Comparison of ENCODE assay signal across 8 cellular contexts in genomic region chr5:123937230-123937629, GRCh38.
DNase-seq lines count a peak whose midpoint lies in the region; FAIRE-seq and TF ChIP-seq lines count a peak whose summit lies in the region.
"Had no signal": no experiment of that assay in that cellular context is flagged by ENCODE, and none has a peak within 500 bp of the region (broad histone marks: within the 10 kb centered on the region; RNA-seq: fewer than 3 reads in every experiment).

No MANE protein-coding gene starts in this region.

- DNase-seq in NAMALWA (ENCODE audit: low spot score), result peak; percentile 73
- peak; percentile 18 for DNase-seq in astrocyte (ENCODE audit: low read depth)
- DNase-seq in kidney epithelial cell (ENCODE audit: low read depth), result no peak
- no peak for DNase-seq in CD8-positive, alpha-beta memory T cell
- DNase-seq in ovary, result no peak
- no peak for DNase-seq in NCI-H2227 treated with DMSO at 0.1 percent for 48 hours (lab: John Stamatoyannopoulos, UW)

- 68 to 74% (median 69%) methylated on average over 6 of the region's 6 CpGs for WGBS in ovary, 3 donors

- H3K27ac ChIP-seq in astrocyte (ENCODE audit: low read depth, low read length) (no peak overlapping the region), ovary (no peak overlapping the region)
- H3K27ac ChIP-seq in CD8-positive, alpha-beta memory T cell (ENCODE audit: low read depth, low read length), result no peak overlapping the region

- POLR2A ChIA-PET in CD8-positive, alpha-beta memory T cell (lab: Charles Lee), result no interaction called here

- H3K36me3 ChIP-seq in astrocyte (ENCODE audit: insufficient read depth, low read length) (no peaks in the 10 kb centered on the region), kidney epithelial cell (ENCODE audit: control insufficient read depth, insufficient read depth, low read length) (no peaks in the 10 kb centered on the region), ovary (no peaks in the 10 kb centered on the region)
- no peaks in the 10 kb centered on the region for H3K36me3 ChIP-seq in CD8-positive, alpha-beta memory T cell (ENCODE audit: insufficient read depth, low read length)

- H3K9me3 Mint-ChIP-seq in astrocyte (ENCODE audit: unreplicated experiment), result peaks cover 14% of the 10 kb centered on the region
- peaks cover 5 to 22% (median 16%) of the 10 kb centered on the region in 5 donors for H3K9me3 Mint-ChIP-seq in CD8-positive, alpha-beta memory T cell

- no peak for TF ChIP-seq EP300 in ovary (IDR thresholded peaks at IDR 0.05)

- H3K4me1 Mint-ChIP-seq in astrocyte (ENCODE audit: low read depth, unreplicated experiment), result peaks cover 3% of the 10 kb centered on the region
- no peaks in the 10 kb centered on the region for H3K4me1 Mint-ChIP-seq in CD8-positive, alpha-beta memory T cell

- H3K9ac ChIP-seq in astrocyte (ENCODE audit: low read length), result no peak overlapping the region

- H3K4me3 ChIP-seq in astrocyte (ENCODE audit: insufficient read depth, low read depth, low read length) (no peak overlapping the region), kidney epithelial cell (ENCODE audit: low read depth, low read length) (no peak overlapping the region), ovary (no peak overlapping the region)
- no peak overlapping the region for H3K4me3 ChIP-seq in CD8-positive, alpha-beta memory T cell (ENCODE audit: low read length)

- no peaks in the 10 kb centered on the region for H3K79me2 ChIP-seq in astrocyte (ENCODE audit: insufficient read depth, low read length)

- peak; percentile 23 for FAIRE-seq in astrocyte (lab: Jason Lieb, UNC)

- H3K4me1 ChIP-seq in astrocyte (ENCODE audit: insufficient read depth, low read length), result no peaks in the 10 kb centered on the region
- no peaks in the 10 kb centered on the region for H3K4me1 ChIP-seq in CD8-positive, alpha-beta memory T cell (ENCODE audit: insufficient read depth, low read length)
- no peaks in the 10 kb centered on the region for H3K4me1 ChIP-seq in ovary (ENCODE audit: insufficient read depth)

- H3K36me3 Mint-ChIP-seq in astrocyte (ENCODE audit: low read depth, unreplicated experiment), result peaks cover 5% of the 10 kb centered on the region
- no peaks in the 10 kb centered on the region for H3K36me3 Mint-ChIP-seq in CD8-positive, alpha-beta memory T cell

- no peak overlapping the region for H2AFZ ChIP-seq in astrocyte (ENCODE audit: low read depth, low read length)

- H3K9me3 ChIP-seq in astrocyte (ENCODE audit: insufficient read depth, low read depth, low read length) (peaks cover 20% of the 10 kb centered on the region), ovary (peaks cover 4 to 9% of the 10 kb centered on the region in 2 donors)
- no peaks in the 10 kb centered on the region for H3K9me3 ChIP-seq in CD8-positive, alpha-beta memory T cell (ENCODE audit: low read length)

- no peak overlapping the region for H3K4me3 Mint-ChIP-seq in astrocyte (ENCODE audit: unreplicated experiment)
- H3K4me3 Mint-ChIP-seq in CD8-positive, alpha-beta memory T cell, result no peak overlapping the region
- H3K4me3 Mint-ChIP-seq: activated T-cell treated with anti-CD3 and anti-CD28 coated beads, Interleukin-2, amount 50 U/mL, for 72 hours had no signal

- CTCF ChIA-PET in CD8-positive, alpha-beta memory T cell (lab: Charles Lee), result no interaction called here

- H3K27me3 Mint-ChIP-seq in astrocyte (ENCODE audit: low read depth, unreplicated experiment), result no peaks in the 10 kb centered on the region
- no peaks in the 10 kb centered on the region for H3K27me3 Mint-ChIP-seq in CD8-positive, alpha-beta memory T cell

- no peak overlapping the region for H3K27ac Mint-ChIP-seq in astrocyte (ENCODE audit: unreplicated experiment)
- no peak overlapping the region for H3K27ac Mint-ChIP-seq in CD8-positive, alpha-beta memory T cell
- H3K27ac Mint-ChIP-seq: activated T-cell treated with anti-CD3 and anti-CD28 coated beads, Interleukin-2, amount 50 U/mL, for 72 hours had no signal

- intact Hi-C loops in ovary (cut with DNase I), result no loop called here

- TF ChIP-seq CTCF in GM12873 (IDR thresholded peaks at IDR 0.05; ENCODE audit: insufficient read depth, low read depth, low read length, missing control alignments) (peak; percentile 66), astrocyte (IDR thresholded peaks at IDR 0.05; ENCODE audit: insufficient read depth, low read depth, low read length) (peak; percentile 39), kidney epithelial cell (IDR thresholded peaks at IDR 0.05; ENCODE audit: insufficient read depth, low read length, poor library complexity, severe bottlenecking) (peak; percentile 3), ovary (IDR thresholded peaks at IDR 0.05) (no peak)

- H4K20me1 ChIP-seq in astrocyte (ENCODE audit: insufficient read depth, low read length), result no peaks in the 10 kb centered on the region

- H3K27me3 ChIP-seq in astrocyte (ENCODE audit: insufficient read depth, low read length) (no peaks in the 10 kb centered on the region), kidney epithelial cell (ENCODE audit: control insufficient read depth, insufficient read depth, low read length) (no peaks in the 10 kb centered on the region), ovary (no peaks in the 10 kb centered on the region)
- no peaks in the 10 kb centered on the region for H3K27me3 ChIP-seq in CD8-positive, alpha-beta memory T cell (ENCODE audit: insufficient read depth, low read length, poor library complexity, severe bottlenecking)

- no peak overlapping the region for H3K4me2 ChIP-seq in astrocyte (ENCODE audit: low read length)

- no peak for TF ChIP-seq POLR2A in ovary (IDR thresholded peaks at IDR 0.05)

Comparison
In these comparisons a context has a peak if more than half of its experiments do, and no peak if none do; other contexts are left out.
1. CTCF ChIP-seq: peak in GM12873 (single experiment), astrocyte (single experiment) and kidney epithelial cell (single experiment); none in ovary (0 of 3).
2. DNase-seq: peak in NAMALWA (single experiment) and astrocyte (single experiment); none in kidney epithelial cell (single experiment), CD8-positive, alpha-beta memory T cell (0 of 5), ovary (0 of 5) and NCI-H2227 treated with DMSO at 0.1 percent for 48 hours (single experiment).